ENCODE assay signal across 10 cellular contexts in genomic region chr10:70494536-70494935, GRCh38. TPM values are rescaled to one million over a fixed set of nuclear protein-coding genes. Genes with fewer than 3 reads are reported as not detected.
DNase-seq lines count a peak whose midpoint lies in the region; ATAC-seq and TF ChIP-seq lines count a peak whose summit lies in the region.
"Had no signal": no experiment of that assay in that cellular context is flagged by ENCODE, and none has a peak within 500 bp of the region (broad histone marks: within the 10 kb centered on the region; RNA-seq: fewer than 3 reads in every experiment).

No MANE protein-coding gene starts in this region.

- H3K27me3 ChIP-seq in CD8-positive, alpha-beta T cell (ENCODE audit: insufficient read depth, low read length) = no peaks in the 10 kb centered on the region
- no peaks in the 10 kb centered on the region for H3K27me3 ChIP-seq in H7 (ENCODE audit: control insufficient read depth, insufficient read depth, low read length)
- H3K27me3 ChIP-seq in sigmoid colon = no peaks in the 10 kb centered on the region

- no peaks in the 10 kb centered on the region for H3K36me3 Mint-ChIP-seq in CD8-positive, alpha-beta T cell
- H3K36me3 Mint-ChIP-seq in activated CD8-positive, alpha-beta T cell treated with anti-CD3 and anti-CD28 coated beads for 36 hours (ENCODE audit: low read depth) = no peaks in the 10 kb centered on the region
- no peaks in the 10 kb centered on the region for H3K36me3 Mint-ChIP-seq in naive B cell

- POLR2A ChIA-PET in CD8-positive, alpha-beta T cell (lab: Charles Lee) = no interaction called here
- POLR2A ChIA-PET in activated CD8-positive, alpha-beta T cell treated with anti-CD3 and anti-CD28 coated beads for 36 hours (lab: Charles Lee) = interaction anchor here (0.8 to 4.2 kb wide), 5 partner anchors 9 to 90 kb away, joined by 3 to 23 read pairs (median 4); partner anchors contain the start of gene PALD1

- WGBS in sigmoid colon, 2 donors = 50 to 64% methylated on average over 8 of the region's 8 CpGs

- no peak for DNase-seq in CD8-positive, alpha-beta T cell
- peak; percentile 28 for DNase-seq in H7
- DNase-seq in activated CD8-positive, alpha-beta T cell treated with anti-CD3 and anti-CD28 coated beads for 36 hours = peak; percentile 87
- no peak for DNase-seq in naive B cell
- DNase-seq in hepatic stellate cell (ENCODE audit: low spot score) = no peak
- DNase-seq in sigmoid colon = no peak

- peak overlapping the region; percentile 6 for H3K27ac Mint-ChIP-seq in CD8-positive, alpha-beta T cell
- H3K27ac Mint-ChIP-seq in activated CD8-positive, alpha-beta T cell treated with anti-CD3 and anti-CD28 coated beads for 36 hours = peak overlapping the region; percentile 50
- H3K27ac Mint-ChIP-seq in naive B cell = peak overlapping the region in 5 of 6 donors; percentile 85 to 97 (median 91)

- no peak overlapping the region for H3K27ac ChIP-seq in CD8-positive, alpha-beta T cell (ENCODE audit: low read depth, low read length)
- peak overlapping the region in 2 of 4 donors; percentile 61 to 84 for H3K27ac ChIP-seq in sigmoid colon

- H3K36me3 ChIP-seq in CD8-positive, alpha-beta T cell (ENCODE audit: insufficient read depth, low read length) = no peaks in the 10 kb centered on the region
- no peaks in the 10 kb centered on the region for H3K36me3 ChIP-seq in H7 (replicated peaks; ENCODE audit: control insufficient read depth, insufficient read depth, low read length)
- H3K36me3 ChIP-seq in sigmoid colon = no peaks in the 10 kb centered on the region

- TF ChIP-seq CTCF in CD8-positive, alpha-beta T cell (IDR thresholded peaks at IDR 0.05) = no peak
- TF ChIP-seq CTCF in activated CD8-positive, alpha-beta T cell treated with anti-CD3 and anti-CD28 coated beads for 36 hours (IDR thresholded peaks at IDR 0.05) = no peak
- TF ChIP-seq CTCF in sigmoid colon (IDR thresholded peaks at IDR 0.05) = no peak

- no peaks in the 10 kb centered on the region for H3K9me3 ChIP-seq in CD8-positive, alpha-beta T cell (ENCODE audit: low read length)
- no peaks in the 10 kb centered on the region for H3K9me3 ChIP-seq in sigmoid colon

- TF ChIP-seq EP300 in sigmoid colon (IDR thresholded peaks at IDR 0.05) = no peak

- peak overlapping the region; percentile 52 for H3K4me3 Mint-ChIP-seq in CD8-positive, alpha-beta T cell
- peak overlapping the region; percentile 38 for H3K4me3 Mint-ChIP-seq in activated CD8-positive, alpha-beta T cell treated with anti-CD3 and anti-CD28 coated beads for 36 hours
- H3K4me3 Mint-ChIP-seq in naive B cell = peak overlapping the region in 7 of 8 donors; percentile 10 to 82 (median 70)
- H3K4me3 Mint-ChIP-seq: central memory CD8-positive, alpha-beta T cell had no signal

- CTCF ChIA-PET in CD8-positive, alpha-beta T cell (lab: Charles Lee) = interaction anchor here (1.1 to 1.3 kb wide), 2 partner anchors 33 to 64 kb away, joined by 3 read pairs; no protein-coding TSS in a partner anchor
- CTCF ChIA-PET in activated CD8-positive, alpha-beta T cell treated with anti-CD3 and anti-CD28 coated beads for 36 hours (lab: Charles Lee) = interaction anchor here (1.1 to 1.8 kb wide), 4 partner anchors 17 to 115 kb away, joined by 3 to 9 read pairs (median 3); no protein-coding TSS in a partner anchor

- intact Hi-C loops in CD8-positive, alpha-beta T cell (cut with DNase I, micrococcal nuclease) = no loop called here
- intact Hi-C loops in activated CD8-positive, alpha-beta T cell treated with anti-CD3 and anti-CD28 coated beads for 36 hours (cut with micrococcal nuclease) = no loop called here
- intact Hi-C loops in sigmoid colon (cut with DNase I) = no loop called here

- H3K27me3 Mint-ChIP-seq in CD8-positive, alpha-beta T cell (ENCODE audit: low read depth) = peaks cover 15% of the 10 kb centered on the region
- peaks cover 11% of the 10 kb centered on the region for H3K27me3 Mint-ChIP-seq in activated CD8-positive, alpha-beta T cell treated with anti-CD3 and anti-CD28 coated beads for 36 hours
- no peaks in the 10 kb centered on the region for H3K27me3 Mint-ChIP-seq in naive B cell

- H3K4me3 ChIP-seq in CD8-positive, alpha-beta T cell (ENCODE audit: low read depth, low read length) = no peak overlapping the region
- no peak overlapping the region for H3K4me3 ChIP-seq in H7 (ENCODE audit: insufficient read depth, low read depth, low read length)
- H3K4me3 ChIP-seq in sigmoid colon = no peak overlapping the region

- TF ChIP-seq POLR2A in sigmoid colon (IDR thresholded peaks at IDR 0.05) = no peak

- no peaks in the 10 kb centered on the region for H3K9me3 Mint-ChIP-seq in CD8-positive, alpha-beta T cell
- H3K9me3 Mint-ChIP-seq in activated CD8-positive, alpha-beta T cell treated with anti-CD3 and anti-CD28 coated beads for 36 hours = no peaks in the 10 kb centered on the region
- no peaks in the 10 kb centered on the region for H3K9me3 Mint-ChIP-seq in naive B cell
- H3K9me3 Mint-ChIP-seq: central memory CD8-positive, alpha-beta T cell had no signal

- ATAC-seq in CD8-positive, alpha-beta T cell = no peak
- peak; percentile 92 for ATAC-seq in activated CD8-positive, alpha-beta T cell treated with anti-CD3 and anti-CD28 coated beads for 36 hours
- ATAC-seq in naive B cell (ENCODE audit: low read depth in 2 of 2) = no peak
- no peak for ATAC-seq in GM18861 (IDR thresholded peaks at IDR 0.05; ENCODE audit: unreplicated experiment)
- no peak for ATAC-seq in HG02884 (IDR thresholded peaks at IDR 0.05; ENCODE audit: unreplicated experiment)

- H3K4me1 ChIP-seq in CD8-positive, alpha-beta T cell (ENCODE audit: insufficient read depth, low read length) = peaks cover 8% of the 10 kb centered on the region
- peaks cover 0 to 68% (median 41%) of the 10 kb centered on the region in 4 donors for H3K4me1 ChIP-seq in sigmoid colon

- H3K4me1 Mint-ChIP-seq in CD8-positive, alpha-beta T cell (ENCODE audit: low read depth) = peaks cover 22% of the 10 kb centered on the region
- H3K4me1 Mint-ChIP-seq in activated CD8-positive, alpha-beta T cell treated with anti-CD3 and anti-CD28 coated beads for 36 hours (ENCODE audit: low read depth) = peaks cover 22% of the 10 kb centered on the region
- peaks cover 41 to 78% (median 54%) of the 10 kb centered on the region in 3 donors for H3K4me1 Mint-ChIP-seq in naive B cell

RNA-seq across cellular contexts. Expression of gene PALD1, which starts 16.0 kb away (rescaled TPM):
- total RNA-seq in CD8-positive, alpha-beta T cell = under 1 TPM in 1 of 2 experiments, not detected in 1; 0.08 TPM
- 51.9 and 53.2 TPM in 2 replicates for total RNA-seq in H7 (2014; rRNA removed; shearing (Covaris generic))
- total RNA-seq in activated CD8-positive, alpha-beta T cell treated with anti-CD3 and anti-CD28 coated beads for 36 hours = 1 to 10 TPM; 6.6 to 6.8 TPM
- 1 to 10 TPM in 1 of 6 donors, under 1 TPM in 4, not detected in 1; 0.49 to 1.9 (median 0.65) TPM for polyA plus RNA-seq in naive B cell (ENCODE audit: low read depth in 6 of 6)
- total RNA-seq in sigmoid colon = 10 to 100 TPM; 13.9 to 33.8 (median 18.8) TPM
- polyA plus RNA-seq in sigmoid colon = 1 to 10 TPM; 1.8 to 6.2 (median 1.8) TPM

RNA-seq across cellular contexts. Expression of gene NODAL, which starts 53.1 kb away (rescaled TPM):
- total RNA-seq in CD8-positive, alpha-beta T cell = not detected
- 151 and 252 TPM in 2 replicates for total RNA-seq in H7 (2014; rRNA removed; shearing (Covaris generic))
- not detected for total RNA-seq in activated CD8-positive, alpha-beta T cell treated with anti-CD3 and anti-CD28 coated beads for 36 hours
- not detected for polyA plus RNA-seq in naive B cell (ENCODE audit: low read depth in 6 of 6)
- total RNA-seq in sigmoid colon = not detected
- not detected for polyA plus RNA-seq in sigmoid colon
- total RNA-seq: sciatic nerve had no signal

Comparison
In these comparisons a context has a peak if more than half of its experiments do, and no peak if none do; other contexts are left out.
1. DNase-seq: peak in H7 (single experiment) and activated CD8-positive, alpha-beta T cell treated with anti-CD3 and anti-CD28 coated beads for 36 hours (single experiment); none in CD8-positive, alpha-beta T cell (0 of 7), naive B cell (single experiment), hepatic stellate cell (single experiment) and sigmoid colon (single experiment).
2. H3K27ac Mint-ChIP-seq: peak in every context shown above with its lines; median percentile 91 in naive B cell; 50 in activated CD8-positive, alpha-beta T cell treated with anti-CD3 and anti-CD28 coated beads for 36 hours; 6 in CD8-positive, alpha-beta T cell.
3. RNA of gene PALD1, which starts 16.0 kb away (total RNA-seq): 51.9 to 53.2 TPM in H7, 13.9 to 33.8 TPM in sigmoid colon and 6.6 to 6.8 TPM in activated CD8-positive, alpha-beta T cell treated with anti-CD3 and anti-CD28 coated beads for 36 hours; 0.08 TPM in CD8-positive, alpha-beta T cell; every median in the first group is over 4 times any median in the second.
4. RNA of gene NODAL, which starts 53.1 kb away (total RNA-seq): 151 to 252 TPM in H7; not detected in CD8-positive, alpha-beta T cell, not detected in activated CD8-positive, alpha-beta T cell treated with anti-CD3 and anti-CD28 coated beads for 36 hours and not detected in sigmoid colon; every median in the first group is over 100 times any median in the second.
5. Peak in every context shown above with its lines, with median percentiles within 50 percentile points of each other: H3K4me3 Mint-ChIP-seq.